14 cellular contexts compared by ENCODE assay signal in the genomic region with DNA sequence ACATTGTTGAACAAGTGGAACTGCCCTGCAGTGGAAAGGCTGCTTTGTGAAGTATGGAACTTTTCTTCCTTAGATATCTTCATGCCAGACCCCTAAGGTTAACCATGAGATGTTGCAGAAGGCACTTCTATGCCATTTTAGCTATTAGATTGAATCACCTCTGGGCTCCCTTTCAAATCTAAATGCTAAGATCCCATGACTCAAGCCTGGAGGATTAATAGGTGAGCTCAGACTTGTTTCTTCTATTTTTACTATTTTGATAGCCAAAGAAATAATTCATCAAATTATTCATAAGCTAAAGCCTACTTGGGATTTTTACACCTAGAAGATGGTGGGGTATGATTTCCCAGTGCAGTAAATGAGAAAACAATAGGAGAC.
A peak's percentile ranks its signal among the peaks of the same experiment; 100 is the strongest.
DNase-seq lines count a peak whose midpoint lies in the region; ATAC-seq lines count a peak whose summit lies in the region.
"Had no signal": no experiment of that assay in that cellular context is flagged by ENCODE, and none has a peak within 500 bp of the region (broad histone marks: within the 10 kb centered on the region; RNA-seq: fewer than 3 reads in every experiment).

No MANE protein-coding gene starts in this region.

- H3K4me3 Mint-ChIP-seq in T-helper 1 cell treated with Interleukin-12 subunit alpha and Interleukin-12 subunit beta and Interleukin-4 antibody, amounts not matched to agents 30 μg/mL and 1 μg/mL, for 36 hours = peak overlapping the region; percentile 81
- peak overlapping the region; percentile 99 for H3K4me3 Mint-ChIP-seq in activated naive CD8-positive, alpha-beta T cell treated with anti-CD3 and anti-CD28 coated beads, Interleukin-2, amount 10 ng/mL, durations not matched to agents 7 days and 5 days
- peak overlapping the region; percentile 80 to 93 (median 90) for H3K4me3 Mint-ChIP-seq in naive thymus-derived CD8-positive, alpha-beta T cell

- peak overlapping the region; percentile 91 for H3K27ac Mint-ChIP-seq in T-helper 1 cell treated with Interleukin-12 subunit alpha and Interleukin-12 subunit beta and Interleukin-4 antibody, amounts not matched to agents 30 μg/mL and 1 μg/mL, for 36 hours
- H3K27ac Mint-ChIP-seq in activated naive CD8-positive, alpha-beta T cell treated with anti-CD3 and anti-CD28 coated beads, Interleukin-2, amount 10 ng/mL, durations not matched to agents 7 days and 5 days = peak overlapping the region; percentile 98
- H3K27ac Mint-ChIP-seq in naive thymus-derived CD8-positive, alpha-beta T cell = peak overlapping the region; percentile 93 to 99 (median 96)

- H3K27me3 Mint-ChIP-seq in T-helper 1 cell treated with Interleukin-12 subunit alpha and Interleukin-12 subunit beta and Interleukin-4 antibody, amounts not matched to agents 30 μg/mL and 1 μg/mL, for 36 hours (ENCODE audit: low read depth) = no peaks in the 10 kb centered on the region
- H3K27me3 Mint-ChIP-seq in activated naive CD8-positive, alpha-beta T cell treated with anti-CD3 and anti-CD28 coated beads, Interleukin-2, amount 10 ng/mL, durations not matched to agents 7 days and 5 days = no peaks in the 10 kb centered on the region
- no peaks in the 10 kb centered on the region for H3K27me3 Mint-ChIP-seq in naive thymus-derived CD8-positive, alpha-beta T cell

- peaks cover 88% of the 10 kb centered on the region for H3K36me3 Mint-ChIP-seq in T-helper 1 cell treated with Interleukin-12 subunit alpha and Interleukin-12 subunit beta and Interleukin-4 antibody, amounts not matched to agents 30 μg/mL and 1 μg/mL, for 36 hours (ENCODE audit: low read depth)
- peaks cover 90% of the 10 kb centered on the region for H3K36me3 Mint-ChIP-seq in activated naive CD8-positive, alpha-beta T cell treated with anti-CD3 and anti-CD28 coated beads, Interleukin-2, amount 10 ng/mL, durations not matched to agents 7 days and 5 days
- H3K36me3 Mint-ChIP-seq in naive thymus-derived CD8-positive, alpha-beta T cell = peaks cover 35 to 97% (median 68%) of the 10 kb centered on the region in 3 donors

- no peak for DNase-seq in T-helper 1 cell
- DNase-seq in M059J (ENCODE audit: low read depth) = peak; percentile 12
- DNase-seq in activated naive CD8-positive, alpha-beta T cell treated with anti-CD3 and anti-CD28 coated beads, Interleukin-2, amount 10 ng/mL, durations not matched to agents 7 days and 5 days = no peak
- no peak for DNase-seq in naive thymus-derived CD8-positive, alpha-beta T cell
- DNase-seq in NCI-H2196 (lab: John Stamatoyannopoulos, UW; ENCODE audit: unreplicated experiment) = no peak
- no peak for DNase-seq in SKM-1 (lab: John Stamatoyannopoulos, UW; ENCODE audit: unreplicated experiment)
- DNase-seq: amygdala; Kasumi-1; left ventricle myocardium superior; NCI-H146; NCI-H526; stimulated activated CD4-positive, alpha-beta T cell treated with anti-CD3 and anti-CD28 coated beads, Interleukin-2, amount 100 ng/mL, for 48 hours had no signal

- no peak for ATAC-seq in activated naive CD8-positive, alpha-beta T cell treated with anti-CD3 and anti-CD28 coated beads, Interleukin-2, amount 10 ng/mL, durations not matched to agents 7 days and 5 days (ENCODE audit: low read depth)
- no peak for ATAC-seq in naive thymus-derived CD8-positive, alpha-beta T cell
- ATAC-seq in HG02623 (IDR thresholded peaks at IDR 0.05; ENCODE audit: unreplicated experiment) = no peak
- ATAC-seq: left ventricle myocardium superior had no signal

- POLR2A ChIA-PET in activated naive CD8-positive, alpha-beta T cell treated with anti-CD3 and anti-CD28 coated beads, Interleukin-2, amount 10 ng/mL, durations not matched to agents 7 days and 5 days (lab: Charles Lee) = interaction anchor here (0.5 to 20.6 kb wide), 10 partner anchors 9 to 675 kb away, joined by 3 to 652 read pairs (median 94); no protein-coding TSS in a partner anchor
- POLR2A ChIA-PET in naive thymus-derived CD8-positive, alpha-beta T cell (lab: Charles Lee) = interaction anchor here (0.5 to 20.6 kb wide), 9 partner anchors 8 to 535 kb away, joined by 3 to 879 read pairs (median 7); a partner anchor contains a TSS

- peaks cover 79% of the 10 kb centered on the region for H3K4me1 Mint-ChIP-seq in T-helper 1 cell treated with Interleukin-12 subunit alpha and Interleukin-12 subunit beta and Interleukin-4 antibody, amounts not matched to agents 30 μg/mL and 1 μg/mL, for 36 hours (ENCODE audit: low read depth)
- H3K4me1 Mint-ChIP-seq in activated naive CD8-positive, alpha-beta T cell treated with anti-CD3 and anti-CD28 coated beads, Interleukin-2, amount 10 ng/mL, durations not matched to agents 7 days and 5 days = peaks cover 82% of the 10 kb centered on the region
- peaks cover 46 to 97% (median 90%) of the 10 kb centered on the region in 4 donors for H3K4me1 Mint-ChIP-seq in naive thymus-derived CD8-positive, alpha-beta T cell

- no peaks in the 10 kb centered on the region for H3K9me3 Mint-ChIP-seq in T-helper 1 cell treated with Interleukin-12 subunit alpha and Interleukin-12 subunit beta and Interleukin-4 antibody, amounts not matched to agents 30 μg/mL and 1 μg/mL, for 36 hours
- no peaks in the 10 kb centered on the region for H3K9me3 Mint-ChIP-seq in activated naive CD8-positive, alpha-beta T cell treated with anti-CD3 and anti-CD28 coated beads, Interleukin-2, amount 10 ng/mL, durations not matched to agents 7 days and 5 days
- no peaks in the 10 kb centered on the region for H3K9me3 Mint-ChIP-seq in naive thymus-derived CD8-positive, alpha-beta T cell
